In the genomic region with DNA sequence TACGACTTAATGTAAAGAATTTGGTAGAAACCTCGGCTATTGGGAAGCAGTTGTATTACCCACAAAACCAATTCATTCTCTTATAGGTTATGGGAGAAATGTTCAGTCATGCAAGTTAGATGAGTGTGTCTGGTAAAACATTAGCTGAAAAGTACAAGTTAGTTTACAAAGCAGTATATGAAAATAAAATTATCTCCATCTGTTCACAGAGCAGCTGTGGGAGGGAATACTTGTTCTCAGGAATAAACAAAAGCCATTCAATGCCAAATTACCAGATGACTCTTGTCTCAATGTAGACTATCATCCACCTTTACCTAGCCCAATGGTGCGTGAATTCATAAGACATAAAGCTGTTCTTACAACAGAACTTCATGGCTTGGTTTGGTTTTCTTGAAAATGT, we compare ENCODE assay signal across 20 cellular contexts. TPM values are rescaled to one million over a fixed set of nuclear protein-coding genes. Genes with fewer than 3 reads are reported as not detected.
DNase-seq lines count a peak whose midpoint lies in the region; ATAC-seq and TF ChIP-seq lines count a peak whose summit lies in the region.
"Had no signal": no experiment of that assay in that cellular context is flagged by ENCODE, and none has a peak within 500 bp of the region (broad histone marks: within the 10 kb centered on the region; RNA-seq: fewer than 3 reads in every experiment).

No MANE protein-coding gene starts in this region.

- no peaks in the 10 kb centered on the region for H3K9me3 Mint-ChIP-seq in glutamatergic neuron (ENCODE audit: unreplicated experiment)
- H3K9me3 Mint-ChIP-seq: CD4-positive, CD25-positive, alpha-beta regulatory T cell; IgD-negative memory B cell had no signal

- no peak overlapping the region for H3K27ac Mint-ChIP-seq in glutamatergic neuron (ENCODE audit: unreplicated experiment)
- H3K27ac Mint-ChIP-seq: CD4-positive, CD25-positive, alpha-beta regulatory T cell; IgD-negative memory B cell had no signal

- H3K27me3 Mint-ChIP-seq in glutamatergic neuron (ENCODE audit: unreplicated experiment), result no peaks in the 10 kb centered on the region
- H3K27me3 Mint-ChIP-seq: IgD-negative memory B cell had no signal

- no peak for TF ChIP-seq CTCF in glutamatergic neuron (IDR thresholded peaks at IDR 0.05; ENCODE audit: partially characterized antibody, unreplicated experiment)

- no peak for ATAC-seq in GM19328 (IDR thresholded peaks at IDR 0.05; ENCODE audit: unreplicated experiment)
- ATAC-seq: PC-3 had no signal

- DNase-seq in NCI-H748 (lab: John Stamatoyannopoulos, UW; ENCODE audit: unreplicated experiment), result peak; percentile 8
- DNase-seq in NCI-H748 treated with DMSO at 0.1 percent for 48 hours (lab: John Stamatoyannopoulos, UW), result no peak
- DNase-seq in NCI-H2171 treated with DMSO at 0.1 percent for 48 hours (lab: John Stamatoyannopoulos, UW), result peak; percentile 55
- DNase-seq in kidney tubule cell (ENCODE audit: low spot score), result peak; percentile 20
- DNase-seq in T-helper 2 cell, result no peak
- DNase-seq in glutamatergic neuron, result no peak
- DNase-seq: CD4-positive, CD25-positive, alpha-beta regulatory T cell; NCI-H1105; NCI-H187; NCI-H226; NCI-H510A treated with DMSO at 0.1 percent for 48 hours; PC-3; Right ventricle myocardium superior had no signal

- H3K36me3 Mint-ChIP-seq in glutamatergic neuron (ENCODE audit: unreplicated experiment), result no peaks in the 10 kb centered on the region
- H3K36me3 Mint-ChIP-seq: CD4-positive, CD25-positive, alpha-beta regulatory T cell had no signal

- no peak overlapping the region for H3K4me3 Mint-ChIP-seq in glutamatergic neuron (ENCODE audit: unreplicated experiment)
- H3K4me3 Mint-ChIP-seq: CD4-positive, CD25-positive, alpha-beta regulatory T cell; IgD-negative memory B cell had no signal

- no peaks in the 10 kb centered on the region for H3K4me1 Mint-ChIP-seq in glutamatergic neuron (ENCODE audit: low read depth, unreplicated experiment)

RNA-seq across cellular contexts. Expression of gene STAP1, which starts 28.6 kb away (rescaled TPM):
- not detected for total RNA-seq in glutamatergic neuron (ENCODE audit: unreplicated experiment)
- total RNA-seq: A673, G401, H4, PC-3, Right ventricle myocardium superior, RPMI7951, SK-MEL-5 had no signal

RNA-seq across cellular contexts. Expression of gene CENPC, which starts 41.9 kb away (rescaled TPM):
- 32.1 TPM for total RNA-seq in glutamatergic neuron (ENCODE audit: unreplicated experiment)

Comparison
In these comparisons a context has a peak if more than half of its experiments do, and no peak if none do; other contexts are left out.
1. DNase-seq: peak in NCI-H748 (single experiment), NCI-H2171 treated with DMSO at 0.1 percent for 48 hours (single experiment) and kidney tubule cell (single experiment); none in NCI-H748 treated with DMSO at 0.1 percent for 48 hours (single experiment), T-helper 2 cell (0 of 5) and glutamatergic neuron (single experiment).